In the genomic region with DNA sequence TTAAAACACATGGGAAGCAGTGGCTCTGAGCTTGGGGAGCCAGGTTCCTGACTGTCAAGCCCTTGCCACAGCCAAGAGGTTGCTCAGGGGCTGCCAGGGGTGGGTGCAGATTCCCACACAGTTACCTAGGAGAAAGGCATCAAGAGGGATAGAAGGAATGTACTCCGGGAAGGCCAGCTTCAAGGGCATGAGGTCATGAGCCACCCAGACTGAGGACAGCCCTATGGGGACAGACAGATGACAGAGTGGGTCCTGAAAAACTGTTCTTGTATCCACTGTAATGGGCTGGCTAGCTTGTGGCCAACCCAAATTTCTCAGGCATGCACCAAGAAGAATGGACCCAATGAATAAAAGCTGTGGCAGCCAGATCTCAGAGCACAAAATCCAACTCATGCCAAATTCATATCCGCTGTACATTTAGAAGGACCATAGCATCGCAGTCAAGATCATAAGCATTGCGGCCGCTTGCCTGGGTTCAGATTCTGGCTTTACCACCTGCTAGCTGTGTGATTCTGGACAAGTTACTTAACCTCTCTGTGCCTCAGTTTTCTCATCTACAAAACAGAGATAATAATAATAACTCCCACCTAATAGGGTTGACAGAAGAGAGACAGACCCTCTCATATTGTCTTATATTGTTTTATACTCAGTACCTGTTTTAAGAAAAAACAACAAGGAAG, we compare ENCODE assay signal across 1 cellular context.
TF ChIP-seq lines count a peak whose summit lies in the region.

No MANE protein-coding gene starts in this region.

TF ChIP-seq in H1, 55 proteins besides CTCF, POLR2A, EP300 and RAD21:
- TF ChIP-seq BCL11A (IDR thresholded peaks at IDR 0.05; ENCODE audit: low read depth in 2 of 2, low read length in 2 of 2), result no peak
- TF ChIP-seq, protein P1, sequence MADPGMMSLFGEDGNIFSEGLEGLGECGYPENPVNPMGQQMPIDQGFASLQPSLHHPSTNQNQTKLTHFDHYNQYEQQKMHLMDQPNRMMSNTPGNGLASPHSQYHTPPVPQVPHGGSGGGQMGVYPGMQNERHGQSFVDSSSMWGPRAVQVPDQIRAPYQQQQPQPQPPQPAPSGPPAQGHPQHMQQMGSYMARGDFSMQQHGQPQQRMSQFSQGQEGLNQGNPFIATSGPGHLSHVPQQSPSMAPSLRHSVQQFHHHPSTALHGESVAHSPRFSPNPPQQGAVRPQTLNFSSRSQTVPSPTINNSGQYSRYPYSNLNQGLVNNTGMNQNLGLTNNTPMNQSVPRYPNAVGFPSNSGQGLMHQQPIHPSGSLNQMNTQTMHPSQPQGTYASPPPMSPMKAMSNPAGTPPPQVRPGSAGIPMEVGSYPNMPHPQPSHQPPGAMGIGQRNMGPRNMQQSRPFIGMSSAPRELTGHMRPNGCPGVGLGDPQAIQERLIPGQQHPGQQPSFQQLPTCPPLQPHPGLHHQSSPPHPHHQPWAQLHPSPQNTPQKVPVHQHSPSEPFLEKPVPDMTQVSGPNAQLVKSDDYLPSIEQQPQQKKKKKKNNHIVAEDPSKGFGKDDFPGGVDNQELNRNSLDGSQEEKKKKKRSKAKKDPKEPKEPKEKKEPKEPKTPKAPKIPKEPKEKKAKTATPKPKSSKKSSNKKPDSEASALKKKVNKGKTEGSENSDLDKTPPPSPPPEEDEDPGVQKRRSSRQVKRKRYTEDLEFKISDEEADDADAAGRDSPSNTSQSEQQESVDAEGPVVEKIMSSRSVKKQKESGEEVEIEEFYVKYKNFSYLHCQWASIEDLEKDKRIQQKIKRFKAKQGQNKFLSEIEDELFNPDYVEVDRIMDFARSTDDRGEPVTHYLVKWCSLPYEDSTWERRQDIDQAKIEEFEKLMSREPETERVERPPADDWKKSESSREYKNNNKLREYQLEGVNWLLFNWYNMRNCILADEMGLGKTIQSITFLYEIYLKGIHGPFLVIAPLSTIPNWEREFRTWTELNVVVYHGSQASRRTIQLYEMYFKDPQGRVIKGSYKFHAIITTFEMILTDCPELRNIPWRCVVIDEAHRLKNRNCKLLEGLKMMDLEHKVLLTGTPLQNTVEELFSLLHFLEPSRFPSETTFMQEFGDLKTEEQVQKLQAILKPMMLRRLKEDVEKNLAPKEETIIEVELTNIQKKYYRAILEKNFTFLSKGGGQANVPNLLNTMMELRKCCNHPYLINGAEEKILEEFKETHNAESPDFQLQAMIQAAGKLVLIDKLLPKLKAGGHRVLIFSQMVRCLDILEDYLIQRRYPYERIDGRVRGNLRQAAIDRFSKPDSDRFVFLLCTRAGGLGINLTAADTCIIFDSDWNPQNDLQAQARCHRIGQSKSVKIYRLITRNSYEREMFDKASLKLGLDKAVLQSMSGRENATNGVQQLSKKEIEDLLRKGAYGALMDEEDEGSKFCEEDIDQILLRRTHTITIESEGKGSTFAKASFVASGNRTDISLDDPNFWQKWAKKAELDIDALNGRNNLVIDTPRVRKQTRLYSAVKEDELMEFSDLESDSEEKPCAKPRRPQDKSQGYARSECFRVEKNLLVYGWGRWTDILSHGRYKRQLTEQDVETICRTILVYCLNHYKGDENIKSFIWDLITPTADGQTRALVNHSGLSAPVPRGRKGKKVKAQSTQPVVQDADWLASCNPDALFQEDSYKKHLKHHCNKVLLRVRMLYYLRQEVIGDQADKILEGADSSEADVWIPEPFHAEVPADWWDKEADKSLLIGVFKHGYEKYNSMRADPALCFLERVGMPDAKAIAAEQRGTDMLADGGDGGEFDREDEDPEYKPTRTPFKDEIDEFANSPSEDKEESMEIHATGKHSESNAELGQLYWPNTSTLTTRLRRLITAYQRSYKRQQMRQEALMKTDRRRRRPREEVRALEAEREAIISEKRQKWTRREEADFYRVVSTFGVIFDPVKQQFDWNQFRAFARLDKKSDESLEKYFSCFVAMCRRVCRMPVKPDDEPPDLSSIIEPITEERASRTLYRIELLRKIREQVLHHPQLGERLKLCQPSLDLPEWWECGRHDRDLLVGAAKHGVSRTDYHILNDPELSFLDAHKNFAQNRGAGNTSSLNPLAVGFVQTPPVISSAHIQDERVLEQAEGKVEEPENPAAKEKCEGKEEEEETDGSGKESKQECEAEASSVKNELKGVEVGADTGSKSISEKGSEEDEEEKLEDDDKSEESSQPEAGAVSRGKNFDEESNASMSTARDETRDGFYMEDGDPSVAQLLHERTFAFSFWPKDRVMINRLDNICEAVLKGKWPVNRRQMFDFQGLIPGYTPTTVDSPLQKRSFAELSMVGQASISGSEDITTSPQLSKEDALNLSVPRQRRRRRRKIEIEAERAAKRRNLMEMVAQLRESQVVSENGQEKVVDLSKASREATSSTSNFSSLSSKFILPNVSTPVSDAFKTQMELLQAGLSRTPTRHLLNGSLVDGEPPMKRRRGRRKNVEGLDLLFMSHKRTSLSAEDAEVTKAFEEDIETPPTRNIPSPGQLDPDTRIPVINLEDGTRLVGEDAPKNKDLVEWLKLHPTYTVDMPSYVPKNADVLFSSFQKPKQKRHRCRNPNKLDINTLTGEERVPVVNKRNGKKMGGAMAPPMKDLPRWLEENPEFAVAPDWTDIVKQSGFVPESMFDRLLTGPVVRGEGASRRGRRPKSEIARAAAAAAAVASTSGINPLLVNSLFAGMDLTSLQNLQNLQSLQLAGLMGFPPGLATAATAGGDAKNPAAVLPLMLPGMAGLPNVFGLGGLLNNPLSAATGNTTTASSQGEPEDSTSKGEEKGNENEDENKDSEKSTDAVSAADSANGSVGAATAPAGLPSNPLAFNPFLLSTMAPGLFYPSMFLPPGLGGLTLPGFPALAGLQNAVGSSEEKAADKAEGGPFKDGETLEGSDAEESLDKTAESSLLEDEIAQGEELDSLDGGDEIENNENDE (IDR thresholded peaks at IDR 0.05; ENCODE audit: insufficient replicate concordance, low read length), result no peak
